Comparison of ENCODE assay signal across 5 cellular contexts in genomic region chr7:124183649-124184048, GRCh38.
"Had no signal": no experiment of that assay in that cellular context is flagged by ENCODE, and none has a peak within 500 bp of the region (broad histone marks: within the 10 kb centered on the region; RNA-seq: fewer than 3 reads in every experiment).

No MANE protein-coding gene starts in this region.

- DNase-seq: H9, HCEC 1CT, IMR-90 had no signal

- H3K4me3 ChIP-seq: GM23338, K562 had no signal

- H2AFZ ChIP-seq: GM23338 had no signal

- H3K4me2 ChIP-seq: GM23338 had no signal
